In the genomic region with DNA sequence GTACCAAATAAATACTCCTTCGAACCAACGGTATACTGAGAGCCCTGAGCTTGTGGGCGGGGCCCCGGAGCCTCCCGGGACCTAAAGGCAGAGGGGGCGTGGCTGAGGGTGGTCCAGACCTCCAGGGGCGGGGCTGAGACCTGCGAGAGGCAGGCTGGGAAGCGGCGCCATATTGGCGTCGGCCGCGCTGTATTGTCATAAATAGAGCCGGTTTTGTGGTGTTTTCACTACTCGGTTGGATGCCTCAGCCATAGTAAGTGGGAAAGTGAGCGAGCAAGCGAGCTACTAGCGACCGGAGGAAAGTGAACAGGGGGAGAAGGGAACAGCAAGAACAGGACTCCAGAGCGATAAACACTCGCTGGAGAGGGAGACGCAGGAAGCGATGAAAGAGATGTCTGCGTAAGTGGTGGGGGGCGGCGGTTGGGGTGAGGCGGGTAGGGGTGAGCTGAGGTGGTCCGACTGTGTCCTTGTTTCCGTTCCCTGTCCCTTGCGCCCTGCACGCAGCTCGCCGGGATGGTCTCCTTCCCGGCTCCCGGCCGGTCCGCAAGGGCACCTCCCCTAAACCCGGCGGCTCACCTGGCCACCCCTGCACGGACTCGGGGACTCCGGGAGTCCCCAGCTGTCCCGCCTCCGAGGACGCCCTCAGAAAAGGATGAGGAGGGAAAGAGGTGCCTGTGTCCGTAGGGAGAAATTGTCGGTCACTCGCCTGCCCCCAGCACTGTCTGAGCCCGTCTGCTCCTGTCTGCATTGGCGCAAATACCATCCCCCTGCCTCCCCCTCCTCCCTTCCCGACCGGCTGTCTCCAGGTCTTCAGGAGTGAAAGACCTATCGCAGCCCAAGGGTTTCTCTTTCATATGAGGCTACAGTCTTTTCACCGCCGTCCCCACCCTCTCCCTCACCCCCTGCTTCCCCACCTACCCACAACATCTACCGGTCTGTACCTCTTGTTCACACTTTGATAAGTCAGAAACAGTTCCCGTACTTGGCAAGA, we compare ENCODE assay signal across 1 cellular context.
TF ChIP-seq lines count a peak whose summit lies in the region.

A gene (plus strand): TSS at position 172 of the 991 bp plus-strand sequence. CDS start 211 bp downstream, at position 383.

TF ChIP-seq in HepG2, 621 proteins besides CTCF, POLR2A, EP300 and RAD21 (continued from another document and continues in another):
- TF ChIP-seq, protein P1, sequence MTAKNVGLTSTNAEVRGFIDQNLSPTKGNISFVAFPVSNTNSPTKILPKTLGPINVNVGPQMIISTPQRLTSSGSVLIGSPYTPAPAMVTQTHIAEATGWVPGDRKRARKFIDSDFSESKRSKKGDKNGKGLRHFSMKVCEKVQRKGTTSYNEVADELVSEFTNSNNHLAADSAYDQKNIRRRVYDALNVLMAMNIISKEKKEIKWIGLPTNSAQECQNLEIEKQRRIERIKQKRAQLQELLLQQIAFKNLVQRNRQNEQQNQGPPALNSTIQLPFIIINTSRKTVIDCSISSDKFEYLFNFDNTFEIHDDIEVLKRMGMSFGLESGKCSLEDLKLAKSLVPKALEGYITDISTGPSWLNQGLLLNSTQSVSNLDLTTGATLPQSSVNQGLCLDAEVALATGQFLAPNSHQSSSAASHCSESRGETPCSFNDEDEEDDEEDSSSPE (CRISPR knock-in tag; IDR thresholded peaks at IDR 0.05): peak; percentile 18; the same call in 1 of the 2 replicates
- no peak for TF ChIP-seq ZNF777 (CRISPR knock-in tag; IDR thresholded peaks at IDR 0.05)
- no peak for TF ChIP-seq PAWR (CRISPR knock-in tag; IDR thresholded peaks at IDR 0.05; ENCODE audit: borderline replicate concordance)
- no peak for TF ChIP-seq ETV5 (CRISPR knock-in tag; IDR thresholded peaks at IDR 0.05; ENCODE audit: borderline replicate concordance)
- TF ChIP-seq ZNF766 (CRISPR knock-in tag; IDR thresholded peaks at IDR 0.05; ENCODE audit: borderline replicate concordance): peak; percentile 67; the same call in 1 of the 2 replicates
- TF ChIP-seq ZNF460 (CRISPR knock-in tag; IDR thresholded peaks at IDR 0.05; ENCODE audit: borderline replicate concordance): no peak
- peak; percentile 30; the same call in 1 of the 2 replicates for TF ChIP-seq ZZZ3 (CRISPR knock-in tag; IDR thresholded peaks at IDR 0.05; ENCODE audit: borderline replicate concordance)
- TF ChIP-seq ZNF891 (CRISPR knock-in tag; IDR thresholded peaks at IDR 0.05): 0 out of 2 replicates have a peak, but pooled peaks have one; percentile 41
- TF ChIP-seq FOXA3 (CRISPR knock-in tag; IDR thresholded peaks at IDR 0.05): peak; percentile 41; the same call in 1 of the 2 replicates
- 0 out of 2 replicates have a peak, but pooled peaks have one; percentile 8 for TF ChIP-seq NFKBIZ (CRISPR knock-in tag; IDR thresholded peaks at IDR 0.05)
- no peak for TF ChIP-seq FOXA1 (IDR thresholded peaks at IDR 0.05)
- no peak; the same call in 1 of the 2 replicates for TF ChIP-seq FOXA1 (CRISPR knock-in tag; IDR thresholded peaks at IDR 0.05)
- TF ChIP-seq KDM5A (IDR thresholded peaks at IDR 0.05; ENCODE audit: borderline replicate concordance, low read length): peak; percentile 67; the same call in 1 of the 2 replicates
- TF ChIP-seq ZNF746 (CRISPR knock-in tag; IDR thresholded peaks at IDR 0.05): no peak
- TF ChIP-seq, protein P2, sequence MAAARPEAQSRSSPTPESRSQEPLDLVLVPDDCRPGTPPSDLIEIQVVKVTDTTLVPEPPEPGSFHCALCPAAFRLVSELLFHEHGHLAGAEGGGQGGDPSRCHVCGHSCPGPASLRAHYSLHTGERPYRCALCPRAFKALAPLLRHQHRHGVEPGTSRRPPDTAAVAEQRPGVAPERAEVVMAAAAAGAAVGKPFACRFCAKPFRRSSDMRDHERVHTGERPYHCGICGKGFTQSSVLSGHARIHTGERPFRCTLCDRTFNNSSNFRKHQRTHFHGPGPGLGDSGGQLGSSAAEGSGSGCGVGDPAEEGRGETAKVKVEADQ (CRISPR knock-in tag; IDR thresholded peaks at IDR 0.05; ENCODE audit: borderline replicate concordance): peak; percentile 11; the same call in 1 of the 2 replicates
- no peak for TF ChIP-seq ZNF768 (CRISPR knock-in tag; IDR thresholded peaks at IDR 0.05)
- no peak for TF ChIP-seq TCF12 (IDR thresholded peaks at IDR 0.05)
- no peak for TF ChIP-seq TCF12 (CRISPR knock-in tag; IDR thresholded peaks at IDR 0.05)
- TF ChIP-seq, protein P3, sequence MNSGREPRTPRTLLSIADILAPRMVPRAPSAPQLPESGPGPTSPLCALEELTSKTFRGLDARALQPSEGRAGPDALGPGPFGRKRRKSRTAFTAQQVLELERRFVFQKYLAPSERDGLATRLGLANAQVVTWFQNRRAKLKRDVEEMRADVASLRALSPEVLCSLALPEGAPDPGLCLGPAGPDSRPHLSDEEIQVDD (CRISPR knock-in tag; IDR thresholded peaks at IDR 0.05; ENCODE audit: borderline replicate concordance): no peak
- TF ChIP-seq ZBTB42 (CRISPR knock-in tag; IDR thresholded peaks at IDR 0.05): no peak
- TF ChIP-seq ZNF510 (CRISPR knock-in tag; IDR thresholded peaks at IDR 0.05; ENCODE audit: low read depth): peak; percentile 11; the same call in 1 of the 2 replicates
- TF ChIP-seq ZNF556 (CRISPR knock-in tag; IDR thresholded peaks at IDR 0.05; ENCODE audit: borderline replicate concordance): no peak; the same call in 1 of the 2 replicates
- peak; percentile 44 for TF ChIP-seq ZNF547 (CRISPR knock-in tag; IDR thresholded peaks at IDR 0.05)
- peak; percentile 42; the same call in 1 of the 2 replicates for TF ChIP-seq ZNF614 (CRISPR knock-in tag; IDR thresholded peaks at IDR 0.05; ENCODE audit: borderline replicate concordance)
- peak; percentile 89 for TF ChIP-seq ZNF143 (CRISPR knock-in tag; IDR thresholded peaks at IDR 0.05)
- TF ChIP-seq ZNF567 (CRISPR knock-in tag; IDR thresholded peaks at IDR 0.05; ENCODE audit: borderline replicate concordance): peak; percentile 49; the same call in 1 of the 2 replicates
- no peak for TF ChIP-seq HNF4G (IDR thresholded peaks at IDR 0.05; ENCODE audit: borderline replicate concordance, low read depth, low read length)
- no peak for TF ChIP-seq HNF4G (CRISPR knock-in tag; IDR thresholded peaks at IDR 0.05; ENCODE audit: borderline replicate concordance, low read depth)
- no peak; the same call in 1 of the 2 replicates for TF ChIP-seq ZNF138 (CRISPR knock-in tag; IDR thresholded peaks at IDR 0.05; ENCODE audit: low read depth)
- no peak for TF ChIP-seq KLF13 (CRISPR knock-in tag; IDR thresholded peaks at IDR 0.05)
- TF ChIP-seq, protein P4, sequence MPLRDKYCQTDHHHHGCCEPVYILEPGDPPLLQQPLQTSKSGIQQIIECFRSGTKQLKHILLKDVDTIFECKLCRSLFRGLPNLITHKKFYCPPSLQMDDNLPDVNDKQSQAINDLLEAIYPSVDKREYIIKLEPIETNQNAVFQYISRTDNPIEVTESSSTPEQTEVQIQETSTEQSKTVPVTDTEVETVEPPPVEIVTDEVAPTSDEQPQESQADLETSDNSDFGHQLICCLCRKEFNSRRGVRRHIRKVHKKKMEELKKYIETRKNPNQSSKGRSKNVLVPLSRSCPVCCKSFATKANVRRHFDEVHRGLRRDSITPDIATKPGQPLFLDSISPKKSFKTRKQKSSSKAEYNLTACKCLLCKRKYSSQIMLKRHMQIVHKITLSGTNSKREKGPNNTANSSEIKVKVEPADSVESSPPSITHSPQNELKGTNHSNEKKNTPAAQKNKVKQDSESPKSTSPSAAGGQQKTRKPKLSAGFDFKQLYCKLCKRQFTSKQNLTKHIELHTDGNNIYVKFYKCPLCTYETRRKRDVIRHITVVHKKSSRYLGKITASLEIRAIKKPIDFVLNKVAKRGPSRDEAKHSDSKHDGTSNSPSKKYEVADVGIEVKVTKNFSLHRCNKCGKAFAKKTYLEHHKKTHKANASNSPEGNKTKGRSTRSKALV (CRISPR knock-in tag; IDR thresholded peaks at IDR 0.05): peak; percentile 62; the same call in 1 of the 2 replicates
- TF ChIP-seq ZNF205 (CRISPR knock-in tag; IDR thresholded peaks at IDR 0.05): no peak
- TF ChIP-seq IRX3 (CRISPR knock-in tag; IDR thresholded peaks at IDR 0.05; ENCODE audit: borderline replicate concordance, low read depth): peak; percentile 87; the same call in 1 of the 2 replicates
- TF ChIP-seq, protein P5, sequence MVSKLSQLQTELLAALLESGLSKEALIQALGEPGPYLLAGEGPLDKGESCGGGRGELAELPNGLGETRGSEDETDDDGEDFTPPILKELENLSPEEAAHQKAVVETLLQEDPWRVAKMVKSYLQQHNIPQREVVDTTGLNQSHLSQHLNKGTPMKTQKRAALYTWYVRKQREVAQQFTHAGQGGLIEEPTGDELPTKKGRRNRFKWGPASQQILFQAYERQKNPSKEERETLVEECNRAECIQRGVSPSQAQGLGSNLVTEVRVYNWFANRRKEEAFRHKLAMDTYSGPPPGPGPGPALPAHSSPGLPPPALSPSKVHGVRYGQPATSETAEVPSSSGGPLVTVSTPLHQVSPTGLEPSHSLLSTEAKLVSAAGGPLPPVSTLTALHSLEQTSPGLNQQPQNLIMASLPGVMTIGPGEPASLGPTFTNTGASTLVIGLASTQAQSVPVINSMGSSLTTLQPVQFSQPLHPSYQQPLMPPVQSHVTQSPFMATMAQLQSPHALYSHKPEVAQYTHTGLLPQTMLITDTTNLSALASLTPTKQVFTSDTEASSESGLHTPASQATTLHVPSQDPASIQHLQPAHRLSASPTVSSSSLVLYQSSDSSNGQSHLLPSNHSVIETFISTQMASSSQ (IDR thresholded peaks at IDR 0.05; ENCODE audit: low read depth): no peak
- TF ChIP-seq, protein P5 (CRISPR knock-in tag; IDR thresholded peaks at IDR 0.05; ENCODE audit: borderline replicate concordance): peak; percentile 31; the same call in 1 of the 2 replicates
- peak; percentile 31; the same call in 1 of the 2 replicates for TF ChIP-seq SOX5 (CRISPR knock-in tag; IDR thresholded peaks at IDR 0.05; ENCODE audit: borderline replicate concordance)
- TF ChIP-seq, protein P6, sequence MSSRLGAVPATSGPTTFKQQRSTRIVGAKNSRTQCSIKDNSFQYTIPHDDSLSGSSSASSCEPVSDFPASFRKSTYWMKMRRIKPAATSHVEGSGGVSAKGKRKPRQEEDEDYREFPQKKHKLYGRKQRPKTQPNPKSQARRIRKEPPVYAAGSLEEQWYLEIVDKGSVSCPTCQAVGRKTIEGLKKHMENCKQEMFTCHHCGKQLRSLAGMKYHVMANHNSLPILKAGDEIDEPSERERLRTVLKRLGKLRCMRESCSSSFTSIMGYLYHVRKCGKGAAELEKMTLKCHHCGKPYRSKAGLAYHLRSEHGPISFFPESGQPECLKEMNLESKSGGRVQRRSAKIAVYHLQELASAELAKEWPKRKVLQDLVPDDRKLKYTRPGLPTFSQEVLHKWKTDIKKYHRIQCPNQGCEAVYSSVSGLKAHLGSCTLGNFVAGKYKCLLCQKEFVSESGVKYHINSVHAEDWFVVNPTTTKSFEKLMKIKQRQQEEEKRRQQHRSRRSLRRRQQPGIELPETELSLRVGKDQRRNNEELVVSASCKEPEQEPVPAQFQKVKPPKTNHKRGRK (CRISPR knock-in tag; IDR thresholded peaks at IDR 0.05): 0 out of 2 replicates have a peak, but pooled peaks have one; percentile 52
- peak; percentile 74; the same call in 1 of the 2 replicates for TF ChIP-seq ZNF788 (CRISPR knock-in tag; IDR thresholded peaks at IDR 0.05; ENCODE audit: borderline replicate concordance)
- TF ChIP-seq NONO (IDR thresholded peaks at IDR 0.05): no peak
- TF ChIP-seq NONO (CRISPR knock-in tag; conservative IDR thresholded peaks at IDR 0.05): peak; percentile 73
- TF ChIP-seq ZNF430 (CRISPR knock-in tag; IDR thresholded peaks at IDR 0.05): peak; percentile 37; the same call in 1 of the 2 replicates
- peak; percentile 51; the same call in 1 of the 2 replicates for TF ChIP-seq ZSCAN31 (CRISPR knock-in tag; IDR thresholded peaks at IDR 0.05; ENCODE audit: low read depth)
- TF ChIP-seq ZNF3 (CRISPR knock-in tag; IDR thresholded peaks at IDR 0.05): no peak
- no peak for TF ChIP-seq MAF1 (CRISPR knock-in tag; IDR thresholded peaks at IDR 0.05; ENCODE audit: borderline replicate concordance)
- TF ChIP-seq ZNF773 (CRISPR knock-in tag; IDR thresholded peaks at IDR 0.05; ENCODE audit: borderline replicate concordance): no peak
- TF ChIP-seq KDM5B (CRISPR knock-in tag; IDR thresholded peaks at IDR 0.05; ENCODE audit: borderline replicate concordance): 0 out of 2 replicates have a peak, but pooled peaks have one; percentile 60
- TF ChIP-seq, protein P7, sequence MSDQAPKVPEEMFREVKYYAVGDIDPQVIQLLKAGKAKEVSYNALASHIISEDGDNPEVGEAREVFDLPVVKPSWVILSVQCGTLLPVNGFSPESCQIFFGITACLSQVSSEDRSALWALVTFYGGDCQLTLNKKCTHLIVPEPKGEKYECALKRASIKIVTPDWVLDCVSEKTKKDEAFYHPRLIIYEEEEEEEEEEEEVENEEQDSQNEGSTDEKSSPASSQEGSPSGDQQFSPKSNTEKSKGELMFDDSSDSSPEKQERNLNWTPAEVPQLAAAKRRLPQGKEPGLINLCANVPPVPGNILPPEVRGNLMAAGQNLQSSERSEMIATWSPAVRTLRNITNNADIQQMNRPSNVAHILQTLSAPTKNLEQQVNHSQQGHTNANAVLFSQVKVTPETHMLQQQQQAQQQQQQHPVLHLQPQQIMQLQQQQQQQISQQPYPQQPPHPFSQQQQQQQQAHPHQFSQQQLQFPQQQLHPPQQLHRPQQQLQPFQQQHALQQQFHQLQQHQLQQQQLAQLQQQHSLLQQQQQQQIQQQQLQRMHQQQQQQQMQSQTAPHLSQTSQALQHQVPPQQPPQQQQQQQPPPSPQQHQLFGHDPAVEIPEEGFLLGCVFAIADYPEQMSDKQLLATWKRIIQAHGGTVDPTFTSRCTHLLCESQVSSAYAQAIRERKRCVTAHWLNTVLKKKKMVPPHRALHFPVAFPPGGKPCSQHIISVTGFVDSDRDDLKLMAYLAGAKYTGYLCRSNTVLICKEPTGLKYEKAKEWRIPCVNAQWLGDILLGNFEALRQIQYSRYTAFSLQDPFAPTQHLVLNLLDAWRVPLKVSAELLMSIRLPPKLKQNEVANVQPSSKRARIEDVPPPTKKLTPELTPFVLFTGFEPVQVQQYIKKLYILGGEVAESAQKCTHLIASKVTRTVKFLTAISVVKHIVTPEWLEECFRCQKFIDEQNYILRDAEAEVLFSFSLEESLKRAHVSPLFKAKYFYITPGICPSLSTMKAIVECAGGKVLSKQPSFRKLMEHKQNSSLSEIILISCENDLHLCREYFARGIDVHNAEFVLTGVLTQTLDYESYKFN (CRISPR knock-in tag; conservative IDR thresholded peaks at IDR 0.05): no peak; the same call in 1 of the 2 replicates
- no peak for TF ChIP-seq SOX6 (IDR thresholded peaks at IDR 0.05)
- peak; percentile 37; the same call in 1 of the 2 replicates for TF ChIP-seq SOX6 (CRISPR knock-in tag; IDR thresholded peaks at IDR 0.05)
- TF ChIP-seq MEIS2 (CRISPR knock-in tag; IDR thresholded peaks at IDR 0.05): no peak
